ENCODE assay signal across 26 cellular contexts in the genomic region with DNA sequence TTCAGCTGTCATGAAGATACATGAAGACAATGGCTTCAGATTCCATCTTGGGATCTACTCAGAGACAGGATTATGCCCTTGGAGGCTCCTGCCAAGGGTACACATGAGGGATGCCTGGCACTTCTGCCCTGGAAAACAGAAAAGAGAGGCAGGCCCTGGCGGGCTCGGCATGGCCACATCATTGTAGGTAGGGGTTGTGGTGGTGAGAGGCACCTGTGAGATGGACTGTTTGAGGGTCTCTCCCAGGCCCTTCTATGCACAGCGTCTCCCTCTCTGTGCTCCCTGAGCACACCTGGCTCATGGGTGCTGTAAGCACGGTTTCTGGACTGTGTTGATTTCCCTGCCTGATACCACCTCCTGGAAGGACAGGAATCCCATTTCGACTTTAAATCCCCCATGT.
"Had no signal": no experiment of that assay in that cellular context is flagged by ENCODE, and none has a peak within 500 bp of the region (broad histone marks: within the 10 kb centered on the region; RNA-seq: fewer than 3 reads in every experiment).

No MANE protein-coding gene starts in this region.

- H3K4me1 ChIP-seq: left lung, lower lobe of right lung, pancreas, prostate gland, sigmoid colon, spleen, suprapubic skin, uterus had no signal

- DNase-seq: kidney; left colon; left lung; lower lobe of right lung; mammary epithelial cell; mesenchymal stem cell; nucleus accumbens; pancreas; retina; sigmoid colon; small intestine; spleen; stimulated activated CD4-positive, alpha-beta T cell treated with anti-CD3 and anti-CD28 coated beads, Interleukin-4, amount 100 ng/mL, for 24 hours; stimulated activated naive CD4-positive, alpha-beta T cell; tibial artery; trophoblast cell; uterus had no signal

- H3K9me3 Mint-ChIP-seq: neural crest cell; stimulated activated naive CD8-positive, alpha-beta T cell treated with anti-CD3 and anti-CD28 coated beads, Interleukin-15, Interleukin-2, amounts not matched to agents 100 ng/mL and 50 ng/mL, for 24 hours had no signal

- H3K79me2 ChIP-seq: hepatocyte had no signal

- H2AFZ ChIP-seq: hepatocyte had no signal

- H3K27ac Mint-ChIP-seq: naive thymus-derived CD8-positive, alpha-beta T cell; nephron; stimulated activated effector memory CD8-positive, alpha-beta T cell treated with anti-CD3 and anti-CD28 coated beads, Interleukin-12 subunit alpha, Interleukin-12 subunit beta, amount 100 ng/mL, for 72 hours; stimulated activated naive CD8-positive, alpha-beta T cell treated with anti-CD3 and anti-CD28 coated beads, Interleukin-15, Interleukin-2, amounts not matched to agents 100 ng/mL and 50 ng/mL, for 24 hours had no signal

- ATAC-seq: left colon; left lung; lower lobe of right lung; naive thymus-derived CD8-positive, alpha-beta T cell; pancreas; stimulated activated effector memory CD8-positive, alpha-beta T cell treated with anti-CD3 and anti-CD28 coated beads, Interleukin-12 subunit alpha, Interleukin-12 subunit beta, amount 100 ng/mL, for 72 hours had no signal

- H3K4me3 ChIP-seq: hepatocyte, left lung, lower lobe of right lung, pancreas, prostate gland, sigmoid colon, spleen, suprapubic skin, thoracic aorta, tibial artery, uterus had no signal

- H3K36me3 ChIP-seq: left lung, lower lobe of right lung, pancreas, prostate gland, sigmoid colon, spleen, suprapubic skin, thoracic aorta, tibial artery, uterus had no signal

- H3K9me3 ChIP-seq: left lung, lower lobe of right lung, pancreas, prostate gland, sigmoid colon, spleen, suprapubic skin, thoracic aorta, tibial artery, uterus had no signal

- H3K27me3 ChIP-seq: hepatocyte, pancreas, tibial artery, uterus had no signal

- H3K27ac ChIP-seq: hepatocyte, left lung, lower lobe of right lung, pancreas, prostate gland, sigmoid colon, spleen, suprapubic skin, thoracic aorta, tibial artery, uterus had no signal

- H3K4me2 ChIP-seq: hepatocyte had no signal

- H3K4me3 Mint-ChIP-seq: naive thymus-derived CD8-positive, alpha-beta T cell; nephron; neural crest cell; stimulated activated effector memory CD8-positive, alpha-beta T cell treated with anti-CD3 and anti-CD28 coated beads, Interleukin-12 subunit alpha, Interleukin-12 subunit beta, amount 100 ng/mL, for 72 hours; stimulated activated naive CD8-positive, alpha-beta T cell treated with anti-CD3 and anti-CD28 coated beads, Interleukin-15, Interleukin-2, amounts not matched to agents 100 ng/mL and 50 ng/mL, for 24 hours had no signal

- H3K4me1 Mint-ChIP-seq: naive thymus-derived CD8-positive, alpha-beta T cell; nephron; neural crest cell; stimulated activated effector memory CD8-positive, alpha-beta T cell treated with anti-CD3 and anti-CD28 coated beads, Interleukin-12 subunit alpha, Interleukin-12 subunit beta, amount 100 ng/mL, for 72 hours had no signal

- H3K36me3 Mint-ChIP-seq: naive thymus-derived CD8-positive, alpha-beta T cell; stimulated activated effector memory CD8-positive, alpha-beta T cell treated with anti-CD3 and anti-CD28 coated beads, Interleukin-12 subunit alpha, Interleukin-12 subunit beta, amount 100 ng/mL, for 72 hours had no signal
